9 cellular contexts compared by ENCODE assay signal in the genomic region with DNA sequence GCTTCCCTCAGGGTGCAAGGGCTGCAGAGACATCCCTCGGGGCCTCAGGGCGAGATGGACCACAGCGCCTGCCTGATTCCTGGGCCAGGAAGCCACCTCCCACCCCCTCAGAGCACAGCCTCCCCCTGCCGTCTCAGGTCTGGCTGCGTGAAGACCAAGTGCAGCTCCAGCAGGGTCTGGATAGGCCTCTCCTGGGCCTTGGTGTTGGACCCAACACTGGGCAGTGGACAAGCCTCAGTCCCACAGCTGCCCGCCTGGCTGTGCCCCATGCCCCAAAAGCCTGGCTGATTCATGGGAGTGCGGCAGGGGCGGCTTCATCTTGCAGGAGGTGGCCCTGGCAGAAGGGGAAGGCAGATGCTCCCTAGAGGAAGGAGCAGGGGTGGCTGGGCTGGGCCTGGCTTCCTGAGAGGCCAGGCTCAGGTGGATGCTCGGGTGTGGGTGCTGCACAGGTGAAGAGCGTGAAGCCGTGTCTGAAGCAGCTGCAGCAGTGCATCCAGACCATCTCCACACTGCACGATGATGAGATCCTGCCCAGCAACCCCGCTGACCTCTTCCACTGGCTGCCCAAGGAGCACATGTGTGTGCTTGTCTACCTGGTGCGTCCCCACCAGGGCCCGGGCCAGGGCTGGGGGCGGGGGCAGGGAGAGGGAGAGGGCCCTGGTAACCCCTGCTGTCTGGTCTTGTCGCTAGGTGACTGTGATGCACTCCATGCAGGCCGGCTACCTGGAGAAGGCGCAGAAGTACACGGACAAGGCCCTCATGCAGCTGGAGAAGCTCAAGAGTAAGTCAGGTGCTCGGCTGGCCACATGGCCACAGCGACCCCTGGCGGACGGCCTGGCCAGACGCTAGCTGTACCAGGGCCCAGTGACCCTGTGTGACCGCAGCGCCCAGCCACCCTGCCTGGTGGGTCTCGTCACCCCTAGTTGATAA. TPM values are rescaled to one million over a fixed set of nuclear protein-coding genes. Genes with fewer than 3 reads are reported as not detected.
DNase-seq lines count a peak whose midpoint lies in the region; ATAC-seq and TF ChIP-seq lines count a peak whose summit lies in the region.
"Had no signal": no experiment of that assay in that cellular context is flagged by ENCODE, and none has a peak within 500 bp of the region (broad histone marks: within the 10 kb centered on the region; RNA-seq: fewer than 3 reads in every experiment).

No MANE protein-coding gene starts in this region.

- intact Hi-C loops in thyroid gland (cut with DNase I): no loop called here

- no peaks in the 10 kb centered on the region for H3K27me3 ChIP-seq in thyroid gland

- DNase-seq in A172 (ENCODE audit: low spot score): peak; percentile 22
- DNase-seq in NCI-H226: peak; percentile 23
- DNase-seq in astrocyte of the cerebellum (ENCODE audit: low read depth): peak; percentile 16
- peak; percentile 98 for DNase-seq in iPS-NIHi7 (ENCODE audit: extremely low spot score)
- DNase-seq in thyroid gland: peak; percentile 62 to 64
- DNase-seq: stimulated activated naive B cell treated with anti-CD40 and anti-IgM and Interleukin-4, amounts not matched to agents 10 μg/mL and 1 μg/mL and 100 μg/mL, for 72 hours had no signal

- no peaks in the 10 kb centered on the region for H3K9me3 ChIP-seq in thyroid gland

- TF ChIP-seq POLR2A in thyroid gland (IDR thresholded peaks at IDR 0.05): no peak

- ATAC-seq in GM21447 (IDR thresholded peaks at IDR 0.05; ENCODE audit: unreplicated experiment) (no peak), GM21737 (IDR thresholded peaks at IDR 0.05; ENCODE audit: unreplicated experiment) (no peak)

- H3K4me3 ChIP-seq in astrocyte of the cerebellum (ENCODE audit: low read depth, low read length) (no peak overlapping the region), thyroid gland (replicated peaks in 1 of 3) (no peak overlapping the region)

- H3K36me3 ChIP-seq in thyroid gland: peaks cover 92 to 93% of the 10 kb centered on the region in 2 donors

- 78 to 92% methylated on average over 11 to 14 of the region's 28 CpGs for WGBS in thyroid gland, 2 donors

- H3K4me1 ChIP-seq in thyroid gland: no peaks in the 10 kb centered on the region

- TF ChIP-seq CTCF in GM12874 (IDR thresholded peaks at IDR 0.05; ENCODE audit: insufficient read depth, low read depth, low read length): peak; percentile 84
- peak; percentile 92 for TF ChIP-seq CTCF in astrocyte of the cerebellum (IDR thresholded peaks at IDR 0.05; ENCODE audit: low read depth, low read length, missing control alignments)
- TF ChIP-seq CTCF in thyroid gland (IDR thresholded peaks at IDR 0.05): peak in 5 of 6 experiments; percentile 45 to 71 (median 56)

- in situ Hi-C loops in astrocyte of the cerebellum (cut with HindIII; ENCODE audit: low sequenced_read_pairs): no loop called here

- no peak overlapping the region for H3K27ac ChIP-seq in thyroid gland

RNA-seq across cellular contexts. Expression of a gene that starts 21.7 kb away (rescaled TPM):
- 23.8 and 24.0 TPM in 2 replicates for total RNA-seq in A172 (2014; rRNA removed; shearing (Covaris generic))
- total RNA-seq in thyroid gland: 10 to 100 TPM; 45.1 to 71.1 (median 68.7) TPM

RNA-seq across cellular contexts. Expression of a gene that starts 22.0 kb away (rescaled TPM):
- 24.0 and 34.2 TPM in 2 replicates for total RNA-seq in A172 (2014; rRNA removed; shearing (Covaris generic))
- 10 to 100 TPM; 20.0 to 45.1 (median 37.4) TPM for total RNA-seq in thyroid gland

Comparison
In these comparisons a context has a peak if more than half of its experiments do, and no peak if none do; other contexts are left out.
1. DNase-seq: peak in every context shown above with its lines; median percentile 98 in iPS-NIHi7; 63 in thyroid gland; 23 in NCI-H226; 22 in A172; 16 in astrocyte of the cerebellum.